20 cellular contexts compared by ENCODE assay signal in genomic region chr4:30473225-30473624, GRCh38.
"Had no signal": no experiment of that assay in that cellular context is flagged by ENCODE, and none has a peak within 500 bp of the region (broad histone marks: within the 10 kb centered on the region; RNA-seq: fewer than 3 reads in every experiment).

No MANE protein-coding gene starts in this region.

- H2AFZ ChIP-seq: hepatocyte had no signal

- H3K4me2 ChIP-seq: hepatocyte had no signal

- H3K36me3 ChIP-seq: esophagus muscularis mucosa, gastroesophageal sphincter, heart left ventricle, left lung had no signal

- H3K4me3 ChIP-seq: coronary artery, dorsolateral prefrontal cortex, esophagus muscularis mucosa, gastroesophageal sphincter, heart left ventricle, hepatocyte, left lung, lung had no signal

- H3K79me2 ChIP-seq: hepatocyte had no signal

- H3K4me1 ChIP-seq: esophagus muscularis mucosa, foreskin keratinocyte, gastroesophageal sphincter, heart left ventricle, left lung had no signal

- DNase-seq: dermis blood vessel endothelial cell; dorsolateral prefrontal cortex; effector CD4-positive, alpha-beta T cell; effector memory CD4-positive, alpha-beta T cell; heart left ventricle; hypothalamus; left cardiac atrium; left lung; left ventricle myocardium superior; mammary epithelial cell; mesendoderm; midbrain; naive thymus-derived CD4-positive, alpha-beta T cell; natural killer cell had no signal

- H3K27ac ChIP-seq: coronary artery, dorsolateral prefrontal cortex, esophagus muscularis mucosa, foreskin keratinocyte, gastroesophageal sphincter, heart left ventricle, hepatocyte, left lung had no signal

- H3K27me3 ChIP-seq: dorsolateral prefrontal cortex, esophagus muscularis mucosa, foreskin keratinocyte, gastroesophageal sphincter, heart left ventricle, hepatocyte, left lung had no signal

- H3K9me3 ChIP-seq: esophagus muscularis mucosa, gastroesophageal sphincter, heart left ventricle, left lung had no signal

- ATAC-seq: foreskin keratinocyte; gastroesophageal sphincter; heart left ventricle; left cardiac atrium; left lung; left ventricle myocardium superior; naive thymus-derived CD4-positive, alpha-beta T cell; natural killer cell had no signal
